23 cellular contexts compared by ENCODE assay signal in genomic region chr16:65336169-65336568, GRCh38.
DNase-seq lines count a peak whose midpoint lies in the region; ATAC-seq and TF ChIP-seq lines count a peak whose summit lies in the region.
"Had no signal": no experiment of that assay in that cellular context is flagged by ENCODE, and none has a peak within 500 bp of the region (broad histone marks: within the 10 kb centered on the region; RNA-seq: fewer than 3 reads in every experiment).

No MANE protein-coding gene starts in this region.

- ATAC-seq in foreskin keratinocyte, result peak; percentile 78
- ATAC-seq: K562, left lobe of liver had no signal

- no peak for TF ChIP-seq CTCF in astrocyte of the cerebellum (IDR thresholded peaks at IDR 0.05; ENCODE audit: low read depth, low read length, missing control alignments)
- TF ChIP-seq CTCF in foreskin keratinocyte (conservative IDR thresholded peaks at IDR 0.05), result no peak

- DNase-seq in HS-27A (ENCODE audit: low read depth) (peak; percentile 73), astrocyte of the cerebellum (ENCODE audit: low read depth) (peak; percentile 26), foreskin keratinocyte (peak; percentile 80 to 87), pons (ENCODE audit: low spot score) (no peak), NCI-H2029 treated with DMSO at 0.1 percent for 48 hours (lab: John Stamatoyannopoulos, UW) (no peak), NCI-H1048 (lab: John Stamatoyannopoulos, UW) (no peak), NCI-H69 (lab: John Stamatoyannopoulos, UW) (no peak)
- DNase-seq: ACHN; activated CD4-positive, alpha-beta T cell treated with anti-CD3 and anti-CD28 coated beads, Interleukin-2, amount 50 U/mL, for 4 hours; amniotic stem cell; Caco-2; cortex of kidney; erythroblast; NCI-H1436 treated with DMSO at 0.1 percent for 48 hours; NCI-H345; posterior cingulate gyrus; stimulated activated CD4-positive, alpha-beta T cell treated with anti-CD3 and anti-CD28 coated beads, Interleukin-12 subunit alpha, Interleukin-12 subunit beta, amount 100 ng/mL, for 4 hours; stimulated activated naive CD4-positive, alpha-beta T cell treated with Interleukin-2 at 50 U/mL for 16 hours; upper lobe of left lung had no signal

- H3K27me3 ChIP-seq in ACC112 (ENCODE audit: insufficient read depth, low read length) (no peaks in the 10 kb centered on the region), foreskin keratinocyte (no peaks in the 10 kb centered on the region)
- H3K27me3 ChIP-seq: upper lobe of left lung had no signal

- H3K27ac ChIP-seq in ACC112 (ENCODE audit: low read depth, low read length) (peak overlapping the region; percentile 34; the same call in 1 of the 2 replicates), foreskin keratinocyte (no peak overlapping the region)
- H3K27ac ChIP-seq: SK-N-MC, upper lobe of left lung had no signal

- H3K36me3 ChIP-seq in ACC112 (ENCODE audit: insufficient read depth, low read length), result no peaks in the 10 kb centered on the region
- H3K36me3 ChIP-seq: upper lobe of left lung had no signal

- H3K4me1 ChIP-seq in ACC112 (ENCODE audit: control insufficient read depth, insufficient read depth, low read length, unreplicated experiment) (peaks cover 15% of the 10 kb centered on the region), foreskin keratinocyte (peaks cover 13% of the 10 kb centered on the region)
- H3K4me1 ChIP-seq: Caco-2, upper lobe of left lung had no signal

- H2AFZ ChIP-seq in ACC112 (ENCODE audit: low read length, unreplicated experiment), result peak overlapping the region; percentile 75

- H3K79me2 ChIP-seq in ACC112 (ENCODE audit: control insufficient read depth, insufficient read depth, low read length, unreplicated experiment), result no peaks in the 10 kb centered on the region

- in situ Hi-C loops in astrocyte of the cerebellum (cut with HindIII; ENCODE audit: low sequenced_read_pairs), result no loop called here

- peak overlapping the region; percentile 9; the same call in 1 of the 2 replicates for H3K4me3 ChIP-seq in ACC112 (ENCODE audit: low read depth, low read length)
- no peak overlapping the region for H3K4me3 ChIP-seq in astrocyte of the cerebellum (ENCODE audit: low read depth, low read length)
- H3K4me3 ChIP-seq: K562, SK-N-MC, upper lobe of left lung had no signal

Comparison
In these comparisons a context has a peak if more than half of its experiments do, and no peak if none do; other contexts are left out.
1. DNase-seq: peak in HS-27A (single experiment), astrocyte of the cerebellum (single experiment) and foreskin keratinocyte (2 of 2); none in pons (single experiment), NCI-H2029 treated with DMSO at 0.1 percent for 48 hours (single experiment), NCI-H1048 (single experiment) and NCI-H69 (single experiment).